ENCODE assay signal across 1 cellular context in the genomic region with DNA sequence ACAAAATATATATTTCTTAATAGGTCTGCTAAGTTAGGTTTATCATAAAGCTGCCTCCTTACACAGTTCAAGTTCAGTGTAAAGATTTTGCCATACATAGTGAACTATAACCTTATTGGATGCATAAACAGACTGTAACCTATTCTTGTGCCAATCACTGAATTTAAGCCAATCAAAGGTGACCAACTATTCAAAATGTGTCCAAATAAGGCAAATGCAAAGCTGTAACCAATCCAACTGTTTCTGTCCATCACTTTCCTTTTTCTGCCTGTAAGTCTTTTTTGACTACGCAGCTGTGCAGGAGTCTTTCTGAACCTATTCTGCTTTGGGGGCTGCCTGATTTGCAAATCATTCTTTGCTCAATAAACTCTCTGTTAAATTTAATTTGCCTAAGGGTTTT.
TF ChIP-seq lines count a peak whose summit lies in the region.

No MANE protein-coding gene starts in this region.

TF ChIP-seq in GM12878, 131 proteins besides CTCF, POLR2A, EP300 and RAD21 (continued from another document):
- TF ChIP-seq, protein P1, sequence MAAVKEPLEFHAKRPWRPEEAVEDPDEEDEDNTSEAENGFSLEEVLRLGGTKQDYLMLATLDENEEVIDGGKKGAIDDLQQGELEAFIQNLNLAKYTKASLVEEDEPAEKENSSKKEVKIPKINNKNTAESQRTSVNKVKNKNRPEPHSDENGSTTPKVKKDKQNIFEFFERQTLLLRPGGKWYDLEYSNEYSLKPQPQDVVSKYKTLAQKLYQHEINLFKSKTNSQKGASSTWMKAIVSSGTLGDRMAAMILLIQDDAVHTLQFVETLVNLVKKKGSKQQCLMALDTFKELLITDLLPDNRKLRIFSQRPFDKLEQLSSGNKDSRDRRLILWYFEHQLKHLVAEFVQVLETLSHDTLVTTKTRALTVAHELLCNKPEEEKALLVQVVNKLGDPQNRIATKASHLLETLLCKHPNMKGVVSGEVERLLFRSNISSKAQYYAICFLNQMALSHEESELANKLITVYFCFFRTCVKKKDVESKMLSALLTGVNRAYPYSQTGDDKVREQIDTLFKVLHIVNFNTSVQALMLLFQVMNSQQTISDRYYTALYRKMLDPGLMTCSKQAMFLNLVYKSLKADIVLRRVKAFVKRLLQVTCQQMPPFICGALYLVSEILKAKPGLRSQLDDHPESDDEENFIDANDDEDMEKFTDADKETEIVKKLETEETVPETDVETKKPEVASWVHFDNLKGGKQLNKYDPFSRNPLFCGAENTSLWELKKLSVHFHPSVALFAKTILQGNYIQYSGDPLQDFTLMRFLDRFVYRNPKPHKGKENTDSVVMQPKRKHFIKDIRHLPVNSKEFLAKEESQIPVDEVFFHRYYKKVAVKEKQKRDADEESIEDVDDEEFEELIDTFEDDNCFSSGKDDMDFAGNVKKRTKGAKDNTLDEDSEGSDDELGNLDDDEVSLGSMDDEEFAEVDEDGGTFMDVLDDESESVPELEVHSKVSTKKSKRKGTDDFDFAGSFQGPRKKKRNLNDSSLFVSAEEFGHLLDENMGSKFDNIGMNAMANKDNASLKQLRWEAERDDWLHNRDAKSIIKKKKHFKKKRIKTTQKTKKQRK (IDR thresholded peaks at IDR 0.05; ENCODE audit: low read depth, low read length) = no peak
- TF ChIP-seq, protein P2, sequence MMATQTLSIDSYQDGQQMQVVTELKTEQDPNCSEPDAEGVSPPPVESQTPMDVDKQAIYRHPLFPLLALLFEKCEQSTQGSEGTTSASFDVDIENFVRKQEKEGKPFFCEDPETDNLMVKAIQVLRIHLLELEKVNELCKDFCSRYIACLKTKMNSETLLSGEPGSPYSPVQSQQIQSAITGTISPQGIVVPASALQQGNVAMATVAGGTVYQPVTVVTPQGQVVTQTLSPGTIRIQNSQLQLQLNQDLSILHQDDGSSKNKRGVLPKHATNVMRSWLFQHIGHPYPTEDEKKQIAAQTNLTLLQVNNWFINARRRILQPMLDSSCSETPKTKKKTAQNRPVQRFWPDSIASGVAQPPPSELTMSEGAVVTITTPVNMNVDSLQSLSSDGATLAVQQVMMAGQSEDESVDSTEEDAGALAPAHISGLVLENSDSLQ (IDR thresholded peaks at IDR 0.05) = peak; percentile 95
- TF ChIP-seq SRF (IDR thresholded peaks at IDR 0.05; ENCODE audit: low read depth in 2 of 2, low read length in 2 of 2) (peak; percentile 67 to 95), PML (IDR thresholded peaks at IDR 0.05; ENCODE audit: low read length) (no peak), BACH1 (IDR thresholded peaks at IDR 0.05; ENCODE audit: borderline replicate concordance) (no peak), ATF7 (IDR thresholded peaks at IDR 0.05; ENCODE audit: low read depth) (no peak), RAD51 (IDR thresholded peaks at IDR 0.05) (no peak), MYC (IDR thresholded peaks at IDR 0.05; ENCODE audit: insufficient read depth, insufficient read length, insufficient replicate concordance, low read length, severe bottlenecking) (no peak), RBBP5 (conservative IDR thresholded peaks at IDR 0.05) (no peak), SIN3A (IDR thresholded peaks at IDR 0.05; ENCODE audit: low read depth, low read length) (no peak), RELA (IDR thresholded peaks at IDR 0.05; ENCODE audit: borderline replicate concordance, partially characterized antibody) (no peak), KLF5 (IDR thresholded peaks at IDR 0.05; ENCODE audit: partially characterized antibody) (no peak), NFYA (IDR thresholded peaks at IDR 0.05; ENCODE audit: borderline replicate concordance, low read depth, low read length) (peak; percentile 9; the same call in 1 of the 2 replicates), RB1 (IDR thresholded peaks at IDR 0.05; ENCODE audit: borderline replicate concordance) (no peak), JUNB (IDR thresholded peaks at IDR 0.05) (0 out of 2 replicates have a peak, but pooled peaks have one; percentile 7), SREBF1 (IDR thresholded peaks at IDR 0.05; ENCODE audit: low read length) (no peak), HDAC2 (IDR thresholded peaks at IDR 0.05) (no peak)
- TF ChIP-seq, protein P3, sequence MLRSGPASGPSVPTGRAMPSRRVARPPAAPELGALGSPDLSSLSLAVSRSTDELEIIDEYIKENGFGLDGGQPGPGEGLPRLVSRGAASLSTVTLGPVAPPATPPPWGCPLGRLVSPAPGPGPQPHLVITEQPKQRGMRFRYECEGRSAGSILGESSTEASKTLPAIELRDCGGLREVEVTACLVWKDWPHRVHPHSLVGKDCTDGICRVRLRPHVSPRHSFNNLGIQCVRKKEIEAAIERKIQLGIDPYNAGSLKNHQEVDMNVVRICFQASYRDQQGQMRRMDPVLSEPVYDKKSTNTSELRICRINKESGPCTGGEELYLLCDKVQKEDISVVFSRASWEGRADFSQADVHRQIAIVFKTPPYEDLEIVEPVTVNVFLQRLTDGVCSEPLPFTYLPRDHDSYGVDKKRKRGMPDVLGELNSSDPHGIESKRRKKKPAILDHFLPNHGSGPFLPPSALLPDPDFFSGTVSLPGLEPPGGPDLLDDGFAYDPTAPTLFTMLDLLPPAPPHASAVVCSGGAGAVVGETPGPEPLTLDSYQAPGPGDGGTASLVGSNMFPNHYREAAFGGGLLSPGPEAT (IDR thresholded peaks at IDR 0.05; ENCODE audit: low read depth) = no peak
- TF ChIP-seq, protein P4, sequence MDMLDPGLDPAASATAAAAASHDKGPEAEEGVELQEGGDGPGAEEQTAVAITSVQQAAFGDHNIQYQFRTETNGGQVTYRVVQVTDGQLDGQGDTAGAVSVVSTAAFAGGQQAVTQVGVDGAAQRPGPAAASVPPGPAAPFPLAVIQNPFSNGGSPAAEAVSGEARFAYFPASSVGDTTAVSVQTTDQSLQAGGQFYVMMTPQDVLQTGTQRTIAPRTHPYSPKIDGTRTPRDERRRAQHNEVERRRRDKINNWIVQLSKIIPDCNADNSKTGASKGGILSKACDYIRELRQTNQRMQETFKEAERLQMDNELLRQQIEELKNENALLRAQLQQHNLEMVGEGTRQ (IDR thresholded peaks at IDR 0.05; ENCODE audit: borderline replicate concordance, low read depth, low read length) = no peak
